Comparison of ENCODE assay signal across 8 cellular contexts in the genomic region with DNA sequence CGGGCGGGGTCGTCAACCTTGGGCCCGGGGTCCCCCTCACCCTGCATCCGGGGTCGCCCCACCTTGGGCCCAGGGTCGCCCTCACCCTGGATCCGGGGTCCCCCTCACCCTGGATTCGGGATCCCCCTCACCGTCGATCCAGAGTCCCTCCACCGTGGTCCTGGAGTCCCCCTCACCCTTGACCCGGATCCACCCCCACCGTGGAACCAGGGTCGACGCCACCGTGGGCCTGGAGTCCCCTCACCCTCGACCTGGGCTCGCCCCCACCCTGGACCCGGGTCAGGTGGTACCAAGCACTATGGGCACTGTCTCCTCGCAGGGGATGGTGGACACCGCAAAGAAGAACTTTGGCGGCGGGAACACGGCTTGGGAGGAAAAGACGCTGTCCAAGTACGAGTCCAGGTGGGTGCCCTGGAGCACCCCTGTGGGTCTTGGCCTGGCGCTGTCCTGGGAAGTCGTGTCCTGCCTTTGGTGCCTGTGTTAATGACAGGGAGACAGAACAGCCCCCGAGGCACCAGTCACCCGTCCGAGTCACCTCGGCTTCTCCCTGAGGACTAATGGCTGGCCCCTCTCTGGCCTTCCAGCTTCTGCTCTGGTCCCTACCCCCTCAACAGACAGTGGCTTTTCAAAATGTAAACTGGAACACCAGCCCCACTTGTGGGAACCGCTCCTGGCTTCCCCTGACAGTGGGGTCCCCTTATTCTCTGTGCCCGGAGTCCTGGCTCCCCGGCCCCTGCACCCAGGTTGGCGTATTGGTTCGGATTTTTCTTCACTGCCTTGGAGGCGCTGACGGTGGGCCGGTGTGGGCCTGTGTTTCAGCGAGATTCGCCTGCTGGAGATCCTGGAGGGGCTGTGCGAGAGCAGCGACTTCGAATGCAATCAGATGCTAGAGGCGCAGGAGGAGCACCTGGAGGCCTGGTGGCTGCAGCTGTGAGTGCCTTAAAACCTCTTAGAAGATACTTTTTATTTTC. TPM values are rescaled to one million over a fixed set of nuclear protein-coding genes. Genes with fewer than 3 reads are reported as not detected.
DNase-seq lines count a peak whose midpoint lies in the region; ATAC-seq and TF ChIP-seq lines count a peak whose summit lies in the region.

No MANE protein-coding gene starts in this region.

- no peaks in the 10 kb centered on the region for H3K9me3 Mint-ChIP-seq in activated CD8-positive, alpha-beta T cell treated with anti-CD3 and anti-CD28 coated beads, Interleukin-2, amount 10 ng/mL, durations not matched to agents 7 days and 5 days (ENCODE audit: insufficient read depth)

- TF ChIP-seq EP300 in SK-N-SH (IDR thresholded peaks at IDR 0.05; ENCODE audit: borderline replicate concordance in 1 of 2, low read depth in 1 of 2, low read length in 1 of 2), result no peak

- H3K4me1 ChIP-seq in SK-N-SH (ENCODE audit: control insufficient read depth in 1 of 2, insufficient read depth in 2 of 2, low read depth in 1 of 2, low read length in 1 of 2) (peaks cover 0 to 12% of the 10 kb centered on the region in 2 experiments; a peak in 2 of 4 replicates), iPS-20b (ENCODE audit: insufficient read depth, low read length) (no peaks in the 10 kb centered on the region), subcutaneous abdominal adipose tissue (ENCODE audit: control insufficient read depth in 5 of 5, insufficient read depth in 5 of 5, low read length in 5 of 5) (peaks cover 0 to 25% (median 23%) of the 10 kb centered on the region in 5 donors)

- H3K4me3 ChIP-seq in SK-N-SH (ENCODE audit: low read depth in 2 of 2, low read length in 1 of 2) (peak overlapping the region; percentile 55 to 72), iPS-20b (ENCODE audit: low read length) (peak overlapping the region; percentile 84), subcutaneous abdominal adipose tissue (ENCODE audit: low read depth in 1 of 5, low read length in 5 of 5) (peak overlapping the region; percentile 44 to 80 (median 71))

- DNase-seq in SK-N-SH (peak; percentile 64), amniotic stem cell (lab: John Stamatoyannopoulos, UW) (no peak), HuH-7 (ENCODE audit: low spot score) (no peak)
- no peak for DNase-seq in activated CD8-positive, alpha-beta T cell treated with anti-CD3 and anti-CD28 coated beads, Interleukin-2, amount 10 ng/mL, durations not matched to agents 7 days and 5 days

- no peaks in the 10 kb centered on the region for H3F3A ChIP-seq in SK-N-SH (replicated peaks; ENCODE audit: insufficient read depth)

- peak overlapping the region; percentile 75 for H3K4me3 Mint-ChIP-seq in activated CD8-positive, alpha-beta T cell treated with anti-CD3 and anti-CD28 coated beads, Interleukin-2, amount 10 ng/mL, durations not matched to agents 7 days and 5 days

- H3K4me1 Mint-ChIP-seq in activated CD8-positive, alpha-beta T cell treated with anti-CD3 and anti-CD28 coated beads, Interleukin-2, amount 10 ng/mL, durations not matched to agents 7 days and 5 days (ENCODE audit: low read depth), result peaks cover 39% of the 10 kb centered on the region

- H3K9me3 ChIP-seq in SK-N-SH, result no peaks in the 10 kb centered on the region
- no peaks in the 10 kb centered on the region for H3K9me3 ChIP-seq in iPS-20b (ENCODE audit: insufficient read depth, low read depth, low read length)
- H3K9me3 ChIP-seq in subcutaneous abdominal adipose tissue (ENCODE audit: control insufficient read depth in 5 of 5, low read length in 5 of 5), result no peaks in the 10 kb centered on the region

- H3K27me3 ChIP-seq in SK-N-SH (ENCODE audit: insufficient read depth) (no peaks in the 10 kb centered on the region), iPS-20b (ENCODE audit: insufficient read depth, low read length) (no peaks in the 10 kb centered on the region), subcutaneous abdominal adipose tissue (ENCODE audit: control insufficient read depth in 5 of 5, insufficient read depth in 4 of 5, low read length in 5 of 5) (no peaks in the 10 kb centered on the region)

- H3K36me3 Mint-ChIP-seq in activated CD8-positive, alpha-beta T cell treated with anti-CD3 and anti-CD28 coated beads, Interleukin-2, amount 10 ng/mL, durations not matched to agents 7 days and 5 days (ENCODE audit: low read depth), result peaks cover 31% of the 10 kb centered on the region

- H2AFZ ChIP-seq in SK-N-SH (ENCODE audit: low read depth), result no peak overlapping the region

- 0 out of 2 replicates have a peak, but pooled peaks cover 5% of the 10 kb centered on the region for H3K79me2 ChIP-seq in SK-N-SH (ENCODE audit: insufficient read depth)

- peak overlapping the region; percentile 51; the same call in 1 of the 2 replicates for H3K9ac ChIP-seq in SK-N-SH
- peak overlapping the region; percentile 67; the same call in 1 of the 2 replicates for H3K9ac ChIP-seq in iPS-20b (ENCODE audit: low read depth, low read length)
- peak overlapping the region; percentile 26 to 77 (median 75) for H3K9ac ChIP-seq in subcutaneous abdominal adipose tissue (ENCODE audit: low read length in 5 of 5)

- peak overlapping the region; percentile 70 for H3K27ac Mint-ChIP-seq in activated CD8-positive, alpha-beta T cell treated with anti-CD3 and anti-CD28 coated beads, Interleukin-2, amount 10 ng/mL, durations not matched to agents 7 days and 5 days

- H3K36me3 ChIP-seq in SK-N-SH (replicated peaks in 1 of 2; ENCODE audit: control insufficient read depth in 1 of 2, insufficient read depth in 2 of 2, low read length in 1 of 2) (peaks cover 0 to 29% of the 10 kb centered on the region in 2 experiments), iPS-20b (ENCODE audit: insufficient read depth, low read depth, low read length) (0 out of 2 replicates have a peak, but pooled peaks cover 12% of the 10 kb centered on the region), subcutaneous abdominal adipose tissue (ENCODE audit: control insufficient read depth in 5 of 5, insufficient read depth in 5 of 5, low read length in 5 of 5) (peaks cover 0 to 32% (median 15%) of the 10 kb centered on the region in 5 donors)

- POLR2A ChIA-PET in SK-N-SH (lab: Yijun Ruan, JAX), result interaction anchor here (1.1 to 1.6 kb wide), 2 partner anchors 14 to 16 kb away, joined by 5 read pairs; no protein-coding TSS in a partner anchor
- POLR2A ChIA-PET in activated CD8-positive, alpha-beta T cell treated with anti-CD3 and anti-CD28 coated beads, Interleukin-2, amount 10 ng/mL, durations not matched to agents 7 days and 5 days (lab: Charles Lee), result interaction anchor here (1.0 to 1.7 kb wide), 3 partner anchors 44 to 93 kb away, joined by 3 to 7 read pairs (median 3); no protein-coding TSS in a partner anchor

- H3K9me2 ChIP-seq in SK-N-SH, result no peaks in the 10 kb centered on the region

- H3K27ac ChIP-seq in SK-N-SH (ENCODE audit: low read depth in 2 of 2, low read length in 1 of 2) (peak overlapping the region in 1 of 2 experiments; percentile 58; a peak in 1 of 4 replicates), iPS-20b (ENCODE audit: low read length) (no peak overlapping the region), subcutaneous abdominal adipose tissue (ENCODE audit: low read depth, low read length) (no peak overlapping the region)

- ATAC-seq in SK-N-SH treated with all-trans-retinoic acid at 6 μM for 48 hours (no peak), GM18519 (IDR thresholded peaks at IDR 0.05; ENCODE audit: low FRiP score, unreplicated experiment) (no peak)
- no peak for ATAC-seq in activated CD8-positive, alpha-beta T cell treated with anti-CD3 and anti-CD28 coated beads, Interleukin-2, amount 10 ng/mL, durations not matched to agents 7 days and 5 days

- TF ChIP-seq CTCF in SK-N-SH (IDR thresholded peaks at IDR 0.05), result no peak

- no peaks in the 10 kb centered on the region for H4K20me1 ChIP-seq in SK-N-SH (ENCODE audit: insufficient read depth)

- no peak for TF ChIP-seq RAD21 in SK-N-SH (IDR thresholded peaks at IDR 0.05; ENCODE audit: low read length)

- peak overlapping the region; percentile 78 for H3K4me2 ChIP-seq in SK-N-SH

- WGBS in SK-N-SH (ENCODE audit: low lambda C conversion rate), result 46% methylated on average over 24 of the region's 47 CpGs

- CTCF ChIA-PET in SK-N-SH (lab: Yijun Ruan, JAX), result interaction anchor here (1.3 to 4.1 kb wide), 3 partner anchors 11 to 111 kb away, joined by 6 to 18 read pairs (median 12); no protein-coding TSS in a partner anchor
- CTCF ChIA-PET in activated CD8-positive, alpha-beta T cell treated with anti-CD3 and anti-CD28 coated beads, Interleukin-2, amount 10 ng/mL, durations not matched to agents 7 days and 5 days (lab: Charles Lee), result interaction anchor here (1.1 kb wide), 1 partner anchor 151 kb away, joined by 4 read pairs; no protein-coding TSS in a partner anchor

- no peaks in the 10 kb centered on the region for H3K27me3 Mint-ChIP-seq in activated CD8-positive, alpha-beta T cell treated with anti-CD3 and anti-CD28 coated beads, Interleukin-2, amount 10 ng/mL, durations not matched to agents 7 days and 5 days (ENCODE audit: low read depth)

TF ChIP-seq in SK-N-SH, 30 proteins besides CTCF, POLR2A, EP300 and RAD21 (continues in another document):
- no peak for TF ChIP-seq ELF1 (IDR thresholded peaks at IDR 0.05)
- TF ChIP-seq FOXM1 (IDR thresholded peaks at IDR 0.05; ENCODE audit: low read depth), result no peak
- no peak for TF ChIP-seq YY1 (IDR thresholded peaks at IDR 0.05; ENCODE audit: low read depth)
- TF ChIP-seq CHD2 (IDR thresholded peaks at IDR 0.05; ENCODE audit: low read length, partially characterized antibody), result no peak

TF ChIP-seq in SK-N-SH treated with all-trans-retinoic acid at 6 μM for 48 hours, 23 proteins besides CTCF, POLR2A, EP300 and RAD21:
- TF ChIP-seq ESRRG (CRISPR knock-in tag; IDR thresholded peaks at IDR 0.05), result no peak

RNA-seq across cellular contexts. Expression of a gene that starts 0.8 kb away (rescaled TPM):
- polyA plus RNA-seq in SK-N-SH (2012; rRNA removed), result 92.5 and 113 TPM in 2 replicates
- polyA plus RNA-seq in SK-N-SH (2012; cell fraction: cytosol; rRNA removed), result 66.3 and 80.8 TPM in 2 replicates
- polyA plus RNA-seq in SK-N-SH (2012; cell fraction: nucleus; rRNA removed), result 104 and 142 TPM in 2 replicates
- total RNA-seq in activated CD8-positive, alpha-beta T cell treated with anti-CD3 and anti-CD28 coated beads, Interleukin-2, amount 10 ng/mL, durations not matched to agents 7 days and 5 days, result 10 to 100 TPM; 58.0 to 58.1 TPM

RNA-seq across cellular contexts. Expression of a gene that starts 1.0 kb away (rescaled TPM):
- polyA plus RNA-seq in SK-N-SH (2012; rRNA removed), result 7.5 and 9.9 TPM in 2 replicates
- 6.0 and 8.3 TPM in 2 replicates for polyA plus RNA-seq in SK-N-SH (2012; cell fraction: cytosol; rRNA removed)
- polyA plus RNA-seq in SK-N-SH (2012; cell fraction: nucleus; rRNA removed), result 23.2 and 25.7 TPM in 2 replicates
- 10 to 100 TPM; 16.3 to 17.4 TPM for total RNA-seq in activated CD8-positive, alpha-beta T cell treated with anti-CD3 and anti-CD28 coated beads, Interleukin-2, amount 10 ng/mL, durations not matched to agents 7 days and 5 days

RNA-seq across cellular contexts. Expression of a gene that starts 41.4 kb away (rescaled TPM):
- 9.9 and 15.3 TPM in 2 replicates for polyA plus RNA-seq in SK-N-SH (2012; rRNA removed)
- polyA plus RNA-seq in SK-N-SH (2012; cell fraction: cytosol; rRNA removed), result 6.3 and 10.1 TPM in 2 replicates
- polyA plus RNA-seq in SK-N-SH (2012; cell fraction: nucleus; rRNA removed), result 22.4 and 23.7 TPM in 2 replicates
- 10 to 100 TPM; 45.1 to 45.7 TPM for total RNA-seq in activated CD8-positive, alpha-beta T cell treated with anti-CD3 and anti-CD28 coated beads, Interleukin-2, amount 10 ng/mL, durations not matched to agents 7 days and 5 days
